ENCODE assay signal across 19 cellular contexts in genomic region chr4:20279381-20279780, GRCh38. TPM values are rescaled to one million over a fixed set of nuclear protein-coding genes. Genes with fewer than 3 reads are reported as not detected.
"Had no signal": no experiment of that assay in that cellular context is flagged by ENCODE, and none has a peak within 500 bp of the region (broad histone marks: within the 10 kb centered on the region; RNA-seq: fewer than 3 reads in every experiment).

No MANE protein-coding gene starts in this region.

- ATAC-seq: Panc1 had no signal

- DNase-seq: KBM-7, MV-4-11, NCI-H1048, NCI-H1105, NCI-H1417, NCI-H1436 treated with DMSO at 0.1 percent for 48 hours, NCI-H1694 treated with DMSO at 0.1 percent for 48 hours, NCI-H1930, NCI-H2081, NCI-H2107, NCI-H2227 treated with DMSO at 0.1 percent for 48 hours, NCI-H524, NCI-H526 treated with DMSO at 0.1 percent for 48 hours, NCI-H774, SHP77 had no signal

- H3K27ac ChIP-seq: RWPE1 had no signal

RNA-seq across cellular contexts. Expression of gene SLIT2, which starts 27.7 kb away (rescaled TPM):
- total RNA-seq: HT-29, NCI-H460 had no signal
